Comparison of ENCODE assay signal across 1 cellular context in genomic region chr2:204776781-204777559, GRCh38.
TF ChIP-seq lines count a peak whose summit lies in the region.

No MANE protein-coding gene starts in this region.

TF ChIP-seq in IMR-90, 13 proteins besides CTCF, POLR2A, EP300 and RAD21 (continued from another document):
- TF ChIP-seq ELK1 (IDR thresholded peaks at IDR 0.05; ENCODE audit: borderline replicate concordance, low read depth, low read length) = no peak
- no peak for TF ChIP-seq CHD1 (IDR thresholded peaks at IDR 0.05; ENCODE audit: low read depth, low read length)
- no peak for TF ChIP-seq CEBPB (IDR thresholded peaks at IDR 0.05; ENCODE audit: low read depth, low read length)
- no peak for TF ChIP-seq SMC3 (IDR thresholded peaks at IDR 0.05; ENCODE audit: low read depth, low read length)
- TF ChIP-seq MAFK (IDR thresholded peaks at IDR 0.05; ENCODE audit: low read depth, low read length) = no peak
- TF ChIP-seq FOS (IDR thresholded peaks at IDR 0.05; ENCODE audit: low read depth, low read length) = no peak
- TF ChIP-seq NFE2L2 (IDR thresholded peaks at IDR 0.05; ENCODE audit: low read depth, low read length) = no peak
- TF ChIP-seq RCOR1 (IDR thresholded peaks at IDR 0.05; ENCODE audit: insufficient replicate concordance, low read length) = no peak
- no peak for TF ChIP-seq BHLHE40 (IDR thresholded peaks at IDR 0.05; ENCODE audit: low read depth, low read length)
- no peak for TF ChIP-seq USF2 (IDR thresholded peaks at IDR 0.05; ENCODE audit: low read depth, low read length)
- TF ChIP-seq MAZ (IDR thresholded peaks at IDR 0.05; ENCODE audit: borderline replicate concordance, low read depth, low read length) = no peak
